ENCODE assay signal across 1 cellular context in genomic region chr2:12716250-12717190, GRCh38.
TF ChIP-seq lines count a peak whose summit lies in the region.

TSS of gene TRIB2 (plus strand) at chr2:12716936. CDS start at chr2:12718308, 1,372 bp downstream.

TF ChIP-seq in HEK293, 187 proteins besides CTCF, POLR2A, EP300 and RAD21 (continued from another document):
- TF ChIP-seq AEBP2 (tag by site-specific recombination; IDR thresholded peaks at IDR 0.05; ENCODE audit: borderline replicate concordance) (no peak), ZNF561 (tag by site-specific recombination; IDR thresholded peaks at IDR 0.05; ENCODE audit: borderline replicate concordance) (0 out of 2 replicates have a peak, but pooled peaks have one; percentile 19), ZNF19 (tag by site-specific recombination; IDR thresholded peaks at IDR 0.05; ENCODE audit: low read depth) (no peak), ZSCAN30 (tag by site-specific recombination; IDR thresholded peaks at IDR 0.05) (peak; percentile 54; the same call in 1 of the 2 replicates), ZEB2 (tag by site-specific recombination; IDR thresholded peaks at IDR 0.05) (peak; percentile 54), ZNF24 (tag by site-specific recombination; IDR thresholded peaks at IDR 0.05) (no peak), KLF7 (tag by site-specific recombination; IDR thresholded peaks at IDR 0.05; ENCODE audit: borderline replicate concordance) (no peak), ZNF639 (tag by site-specific recombination; IDR thresholded peaks at IDR 0.05) (no peak), ZNF777 (tag by site-specific recombination; IDR thresholded peaks at IDR 0.05; ENCODE audit: borderline replicate concordance) (no peak), ZBTB17 (tag by site-specific recombination; IDR thresholded peaks at IDR 0.05) (peak; percentile 56; the same call in 1 of the 2 replicates), TCF7L2 (IDR thresholded peaks at IDR 0.05; ENCODE audit: borderline replicate concordance, low read depth, low read length) (no peak), GLIS2 (tag by site-specific recombination; IDR thresholded peaks at IDR 0.05) (peak; percentile 8; the same call in 1 of the 2 replicates), ZFP3 (tag by site-specific recombination; IDR thresholded peaks at IDR 0.05; ENCODE audit: low read depth) (no peak), ZNF366 (tag by site-specific recombination; conservative IDR thresholded peaks at IDR 0.05) (peak; percentile 49), ZBTB6 (tag by site-specific recombination; IDR thresholded peaks at IDR 0.05) (peak; percentile 68; the same call in 1 of the 2 replicates), ZNF624 (tag by site-specific recombination; IDR thresholded peaks at IDR 0.05) (no peak), ZBTB21 (tag by site-specific recombination; IDR thresholded peaks at IDR 0.05) (no peak), ZNF48 (tag by site-specific recombination; IDR thresholded peaks at IDR 0.05) (no peak), ZNF449 (tag by site-specific recombination; IDR thresholded peaks at IDR 0.05) (0 out of 2 replicates have a peak, but pooled peaks have one; percentile 32), ZSCAN16 (tag by site-specific recombination; IDR thresholded peaks at IDR 0.05) (no peak), ZBTB20 (tag by site-specific recombination; IDR thresholded peaks at IDR 0.05) (peak; percentile 98)
- TF ChIP-seq, protein P1, sequence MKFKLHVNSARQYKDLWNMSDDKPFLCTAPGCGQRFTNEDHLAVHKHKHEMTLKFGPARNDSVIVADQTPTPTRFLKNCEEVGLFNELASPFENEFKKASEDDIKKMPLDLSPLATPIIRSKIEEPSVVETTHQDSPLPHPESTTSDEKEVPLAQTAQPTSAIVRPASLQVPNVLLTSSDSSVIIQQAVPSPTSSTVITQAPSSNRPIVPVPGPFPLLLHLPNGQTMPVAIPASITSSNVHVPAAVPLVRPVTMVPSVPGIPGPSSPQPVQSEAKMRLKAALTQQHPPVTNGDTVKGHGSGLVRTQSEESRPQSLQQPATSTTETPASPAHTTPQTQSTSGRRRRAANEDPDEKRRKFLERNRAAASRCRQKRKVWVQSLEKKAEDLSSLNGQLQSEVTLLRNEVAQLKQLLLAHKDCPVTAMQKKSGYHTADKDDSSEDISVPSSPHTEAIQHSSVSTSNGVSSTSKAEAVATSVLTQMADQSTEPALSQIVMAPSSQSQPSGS (tag by site-specific recombination; IDR thresholded peaks at IDR 0.05; ENCODE audit: low read depth), result no peak
- TF ChIP-seq, protein P2, sequence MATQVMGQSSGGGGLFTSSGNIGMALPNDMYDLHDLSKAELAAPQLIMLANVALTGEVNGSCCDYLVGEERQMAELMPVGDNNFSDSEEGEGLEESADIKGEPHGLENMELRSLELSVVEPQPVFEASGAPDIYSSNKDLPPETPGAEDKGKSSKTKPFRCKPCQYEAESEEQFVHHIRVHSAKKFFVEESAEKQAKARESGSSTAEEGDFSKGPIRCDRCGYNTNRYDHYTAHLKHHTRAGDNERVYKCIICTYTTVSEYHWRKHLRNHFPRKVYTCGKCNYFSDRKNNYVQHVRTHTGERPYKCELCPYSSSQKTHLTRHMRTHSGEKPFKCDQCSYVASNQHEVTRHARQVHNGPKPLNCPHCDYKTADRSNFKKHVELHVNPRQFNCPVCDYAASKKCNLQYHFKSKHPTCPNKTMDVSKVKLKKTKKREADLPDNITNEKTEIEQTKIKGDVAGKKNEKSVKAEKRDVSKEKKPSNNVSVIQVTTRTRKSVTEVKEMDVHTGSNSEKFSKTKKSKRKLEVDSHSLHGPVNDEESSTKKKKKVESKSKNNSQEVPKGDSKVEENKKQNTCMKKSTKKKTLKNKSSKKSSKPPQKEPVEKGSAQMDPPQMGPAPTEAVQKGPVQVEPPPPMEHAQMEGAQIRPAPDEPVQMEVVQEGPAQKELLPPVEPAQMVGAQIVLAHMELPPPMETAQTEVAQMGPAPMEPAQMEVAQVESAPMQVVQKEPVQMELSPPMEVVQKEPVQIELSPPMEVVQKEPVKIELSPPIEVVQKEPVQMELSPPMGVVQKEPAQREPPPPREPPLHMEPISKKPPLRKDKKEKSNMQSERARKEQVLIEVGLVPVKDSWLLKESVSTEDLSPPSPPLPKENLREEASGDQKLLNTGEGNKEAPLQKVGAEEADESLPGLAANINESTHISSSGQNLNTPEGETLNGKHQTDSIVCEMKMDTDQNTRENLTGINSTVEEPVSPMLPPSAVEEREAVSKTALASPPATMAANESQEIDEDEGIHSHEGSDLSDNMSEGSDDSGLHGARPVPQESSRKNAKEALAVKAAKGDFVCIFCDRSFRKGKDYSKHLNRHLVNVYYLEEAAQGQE (tag by site-specific recombination; IDR thresholded peaks at IDR 0.05), result 0 out of 2 replicates have a peak, but pooled peaks have one; percentile 11
- TF ChIP-seq, protein P3, sequence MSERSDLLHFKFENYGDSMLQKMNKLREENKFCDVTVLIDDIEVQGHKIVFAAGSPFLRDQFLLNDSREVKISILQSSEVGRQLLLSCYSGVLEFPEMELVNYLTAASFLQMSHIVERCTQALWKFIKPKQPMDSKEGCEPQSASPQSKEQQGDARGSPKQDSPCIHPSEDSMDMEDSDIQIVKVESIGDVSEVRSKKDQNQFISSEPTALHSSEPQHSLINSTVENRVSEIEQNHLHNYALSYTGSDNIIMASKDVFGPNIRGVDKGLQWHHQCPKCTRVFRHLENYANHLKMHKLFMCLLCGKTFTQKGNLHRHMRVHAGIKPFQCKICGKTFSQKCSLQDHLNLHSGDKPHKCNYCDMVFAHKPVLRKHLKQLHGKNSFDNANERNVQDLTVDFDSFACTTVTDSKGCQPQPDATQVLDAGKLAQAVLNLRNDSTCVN (tag by site-specific recombination; optimal IDR thresholded peaks at IDR 0.05), result peak; percentile 66
